11 cellular contexts compared by ENCODE assay signal in the genomic region with DNA sequence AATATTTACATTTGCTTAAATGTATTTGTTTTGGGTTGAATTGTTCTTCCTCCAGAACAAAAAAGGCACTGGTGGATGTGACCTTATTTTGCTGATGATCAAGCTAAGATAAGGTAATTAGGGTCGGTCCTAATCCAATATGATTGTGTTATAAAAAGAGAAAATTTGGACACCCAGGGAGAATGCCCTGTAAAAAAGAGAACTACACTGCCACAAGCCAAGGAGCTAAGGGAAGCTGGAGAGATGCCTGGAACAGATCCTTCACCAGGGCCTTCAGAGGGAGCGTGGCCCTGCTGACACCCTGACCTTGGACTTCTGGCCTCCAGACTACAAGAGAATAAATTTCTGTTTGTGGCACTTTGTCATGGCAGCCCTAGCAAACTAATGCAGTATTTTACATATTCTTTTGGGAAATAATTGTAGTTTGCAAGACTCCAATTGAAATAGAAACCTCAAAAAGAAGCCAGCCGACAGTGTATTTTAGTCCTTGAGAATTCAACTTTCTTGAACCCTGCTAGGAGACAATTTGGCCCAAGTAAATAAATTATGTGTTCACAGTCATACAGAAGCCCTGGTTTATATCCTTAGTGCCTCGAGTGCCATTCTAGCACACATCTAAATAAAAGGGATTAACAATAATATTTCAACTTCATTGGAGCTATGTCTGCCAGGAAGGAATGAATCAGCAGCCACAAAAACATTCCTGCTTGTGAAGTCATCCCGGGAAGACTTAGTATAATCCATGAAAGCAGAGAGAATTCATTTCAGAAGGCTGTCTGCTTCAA.
DNase-seq lines count a peak whose midpoint lies in the region; ATAC-seq and TF ChIP-seq lines count a peak whose summit lies in the region.
"Had no signal": no experiment of that assay in that cellular context is flagged by ENCODE, and none has a peak within 500 bp of the region (broad histone marks: within the 10 kb centered on the region; RNA-seq: fewer than 3 reads in every experiment).

No MANE protein-coding gene starts in this region.

- peaks cover 52% of the 10 kb centered on the region for H3K4me1 ChIP-seq in ACC112 (ENCODE audit: control insufficient read depth, insufficient read depth, low read length, unreplicated experiment)
- peaks cover 8 to 10% of the 10 kb centered on the region in 2 donors for H3K4me1 ChIP-seq in muscle layer of duodenum (ENCODE audit: control insufficient read depth in 1 of 2, insufficient read depth in 2 of 2, low read length in 2 of 2)
- H3K4me1 ChIP-seq: BLaER1 had no signal

- no peaks in the 10 kb centered on the region for H3K27me3 ChIP-seq in ACC112 (ENCODE audit: insufficient read depth, low read length)
- H3K27me3 ChIP-seq in muscle layer of duodenum (ENCODE audit: low read depth, low read length): no peaks in the 10 kb centered on the region
- H3K27me3 ChIP-seq: BLaER1 had no signal

- peak overlapping the region; percentile 19 for H2AFZ ChIP-seq in ACC112 (ENCODE audit: low read length, unreplicated experiment)

- ATAC-seq in GM19397 (IDR thresholded peaks at IDR 0.05; ENCODE audit: unreplicated experiment) (no peak), GM21723 (IDR thresholded peaks at IDR 0.05; ENCODE audit: unreplicated experiment) (no peak)

- peak overlapping the region; percentile 7 for H3K4me3 ChIP-seq in ACC112 (ENCODE audit: low read depth, low read length)
- no peak overlapping the region for H3K4me3 ChIP-seq in epithelial cell of proximal tubule (ENCODE audit: low read depth, low read length)
- no peak overlapping the region for H3K4me3 ChIP-seq in muscle layer of duodenum (ENCODE audit: low read depth in 1 of 2, low read length in 2 of 2)
- H3K4me3 ChIP-seq: BLaER1 had no signal

- no peak for TF ChIP-seq CTCF in epithelial cell of proximal tubule (conservative IDR thresholded peaks at IDR 0.05; ENCODE audit: low read depth, low read length)

- H3K36me3 ChIP-seq in ACC112 (ENCODE audit: insufficient read depth, low read length) (no peaks in the 10 kb centered on the region), muscle layer of duodenum (ENCODE audit: control insufficient read depth in 1 of 2, insufficient read depth in 2 of 2, low read length in 2 of 2) (peaks cover 0 to 4% of the 10 kb centered on the region in 2 donors)
- H3K36me3 ChIP-seq: BLaER1 had no signal

- DNase-seq in NCI-H460 (ENCODE audit: extremely low read depth, low read depth) (peak; percentile 87), epithelial cell of proximal tubule (ENCODE audit: low read depth) (peak; percentile 92), NCI-H2081 treated with DMSO at 0.1 percent for 48 hours (lab: John Stamatoyannopoulos, UW) (no peak)
- DNase-seq in stimulated activated CD4-positive, alpha-beta T cell treated with anti-CD3 and anti-CD28 coated beads, Interleukin-4, amount 100 ng/mL, for 24 hours: no peak
- DNase-seq: activated CD4-positive, alpha-beta memory T cell treated with anti-CD3 and anti-CD28 coated beads for 36 hours; hypothalamus had no signal

- no peaks in the 10 kb centered on the region for H3K79me2 ChIP-seq in ACC112 (ENCODE audit: control insufficient read depth, insufficient read depth, low read length, unreplicated experiment)

- H3K27ac ChIP-seq in ACC112 (ENCODE audit: low read depth, low read length) (peak overlapping the region; percentile 98), muscle layer of duodenum (ENCODE audit: low read length) (peak overlapping the region; percentile 77)
- H3K27ac ChIP-seq: BLaER1 had no signal

- no peaks in the 10 kb centered on the region for H3K9me3 ChIP-seq in muscle layer of duodenum (ENCODE audit: control insufficient read depth in 1 of 2, low read length in 2 of 2)
- H3K9me3 ChIP-seq: BLaER1 had no signal

Comparison
In these comparisons a context has a peak if more than half of its experiments do, and no peak if none do; other contexts are left out.
1. DNase-seq: peak in NCI-H460 (single experiment) and epithelial cell of proximal tubule (single experiment); none in NCI-H2081 treated with DMSO at 0.1 percent for 48 hours (single experiment) and stimulated activated CD4-positive, alpha-beta T cell treated with anti-CD3 and anti-CD28 coated beads, Interleukin-4, amount 100 ng/mL, for 24 hours (single experiment).